ENCODE assay signal across 16 cellular contexts in genomic region chr9:122819326-122819725, GRCh38. TPM values are rescaled to one million over a fixed set of nuclear protein-coding genes. Genes with fewer than 3 reads are reported as not detected.
DNase-seq lines count a peak whose midpoint lies in the region; ATAC-seq and TF ChIP-seq lines count a peak whose summit lies in the region.
"Had no signal": no experiment of that assay in that cellular context is flagged by ENCODE, and none has a peak within 500 bp of the region (broad histone marks: within the 10 kb centered on the region; RNA-seq: fewer than 3 reads in every experiment).

No MANE protein-coding gene starts in this region.

- H3K27ac Mint-ChIP-seq in effector memory CD8-positive, alpha-beta T cell, result peak overlapping the region; percentile 65 to 68
- H3K27ac Mint-ChIP-seq in osteocyte (ENCODE audit: unreplicated experiment), result peak overlapping the region; percentile 80
- H3K27ac Mint-ChIP-seq in activated naive CD8-positive, alpha-beta T cell treated with anti-CD3 and anti-CD28 coated beads, Interleukin-2, amount 50 U/mL, for 24 hours, result no peak overlapping the region
- H3K27ac Mint-ChIP-seq: nephron progenitor cell had no signal

- no peaks in the 10 kb centered on the region for H3K27me3 Mint-ChIP-seq in effector memory CD8-positive, alpha-beta T cell
- H3K27me3 Mint-ChIP-seq in osteocyte (ENCODE audit: unreplicated experiment), result no peaks in the 10 kb centered on the region
- H3K27me3 Mint-ChIP-seq in activated naive CD8-positive, alpha-beta T cell treated with anti-CD3 and anti-CD28 coated beads, Interleukin-2, amount 50 U/mL, for 24 hours, result no peaks in the 10 kb centered on the region

- peak; percentile 39 for DNase-seq in AG08396 (ENCODE audit: low spot score)
- DNase-seq in LHCN-M2 (ENCODE audit: low read depth), result peak; percentile 20
- DNase-seq in effector memory CD8-positive, alpha-beta T cell, result no peak
- no peak for DNase-seq in osteocyte (ENCODE audit: extremely low spot score, unreplicated experiment)
- DNase-seq in NAMALWA (ENCODE audit: low spot score), result no peak
- DNase-seq in activated naive CD8-positive, alpha-beta T cell treated with anti-CD3 and anti-CD28 coated beads, Interleukin-2, amount 50 U/mL, for 24 hours, result no peak
- no peak for DNase-seq in NCI-H446 treated with DMSO at 0.1 percent for 48 hours (lab: John Stamatoyannopoulos, UW)
- DNase-seq in LoVo (ENCODE audit: low spot score), result no peak
- DNase-seq: activated T-cell treated with anti-CD3 and anti-CD28 coated beads, Interleukin-2, amount 50 U/mL, for 1 hour; HFFc6; NCI-H1092 treated with DMSO at 0.1 percent for 48 hours; nephron progenitor cell had no signal

- no peak overlapping the region for H3K4me3 Mint-ChIP-seq in effector memory CD8-positive, alpha-beta T cell
- H3K4me3 Mint-ChIP-seq in osteocyte (ENCODE audit: unreplicated experiment), result no peak overlapping the region
- no peak overlapping the region for H3K4me3 Mint-ChIP-seq in activated naive CD8-positive, alpha-beta T cell treated with anti-CD3 and anti-CD28 coated beads, Interleukin-2, amount 50 U/mL, for 24 hours
- H3K4me3 Mint-ChIP-seq: HFFc6, nephron progenitor cell had no signal

- H3K9me3 Mint-ChIP-seq in effector memory CD8-positive, alpha-beta T cell, result no peaks in the 10 kb centered on the region
- H3K9me3 Mint-ChIP-seq in osteocyte (ENCODE audit: unreplicated experiment), result no peaks in the 10 kb centered on the region
- H3K9me3 Mint-ChIP-seq in activated naive CD8-positive, alpha-beta T cell treated with anti-CD3 and anti-CD28 coated beads, Interleukin-2, amount 50 U/mL, for 24 hours, result no peaks in the 10 kb centered on the region
- H3K9me3 Mint-ChIP-seq: HFFc6, nephron progenitor cell had no signal

- peaks cover 24 to 42% of the 10 kb centered on the region in 2 donors for H3K4me1 Mint-ChIP-seq in effector memory CD8-positive, alpha-beta T cell (ENCODE audit: low read depth in 2 of 2)
- peaks cover 19% of the 10 kb centered on the region for H3K4me1 Mint-ChIP-seq in osteocyte (ENCODE audit: unreplicated experiment)
- peaks cover 38% of the 10 kb centered on the region for H3K4me1 Mint-ChIP-seq in activated naive CD8-positive, alpha-beta T cell treated with anti-CD3 and anti-CD28 coated beads, Interleukin-2, amount 50 U/mL, for 24 hours

- peaks cover 37% of the 10 kb centered on the region for H3K36me3 Mint-ChIP-seq in effector memory CD8-positive, alpha-beta T cell (ENCODE audit: insufficient read depth)
- peaks cover 43% of the 10 kb centered on the region for H3K36me3 Mint-ChIP-seq in osteocyte (ENCODE audit: unreplicated experiment)
- H3K36me3 Mint-ChIP-seq in activated naive CD8-positive, alpha-beta T cell treated with anti-CD3 and anti-CD28 coated beads, Interleukin-2, amount 50 U/mL, for 24 hours (ENCODE audit: low read depth), result peaks cover 33% of the 10 kb centered on the region

- no peak for TF ChIP-seq CTCF in osteocyte (IDR thresholded peaks at IDR 0.05)

- no peak for ATAC-seq in effector memory CD8-positive, alpha-beta T cell (replicated peaks)
- ATAC-seq in activated naive CD8-positive, alpha-beta T cell treated with anti-CD3 and anti-CD28 coated beads, Interleukin-2, amount 50 U/mL, for 24 hours, result no peak

RNA-seq across cellular contexts. Expression of gene PDCL, which starts 9.1 kb away (rescaled TPM):
- 21.1 and 25.3 TPM in 2 replicates for total RNA-seq in LHCN-M2 (2014; rRNA removed)
- 11.8 TPM for polyA plus RNA-seq in LHCN-M2 (2012)
- 27.4 and 30.6 TPM in 2 replicates for total RNA-seq in osteocyte

RNA-seq across cellular contexts. Expression of gene OR1K1, which starts 19.4 kb away (rescaled TPM):
- total RNA-seq in LHCN-M2 (2014; rRNA removed), result not detected in 2 replicates
- polyA plus RNA-seq in LHCN-M2 (2012), result not detected
- total RNA-seq in osteocyte, result not detected in 2 replicates
- total RNA-seq: HFFc6, kidney epithelial cell, NCI-H460, RPMI7951 had no signal
- polyA plus RNA-seq: BJ had no signal

RNA-seq across cellular contexts. Expression of gene OR5C1, which starts 30.6 kb away (rescaled TPM):
- total RNA-seq in LHCN-M2 (2014; rRNA removed) (not detected in 2 replicates), osteocyte (not detected in 2 replicates)
- not detected for polyA plus RNA-seq in LHCN-M2 (2012)
- total RNA-seq: HFFc6, kidney epithelial cell, NCI-H460, RPMI7951 had no signal
- polyA plus RNA-seq: BJ had no signal

Comparison
In these comparisons a context has a peak if more than half of its experiments do, and no peak if none do; other contexts are left out.
1. DNase-seq: peak in AG08396 (single experiment) and LHCN-M2 (single experiment); none in effector memory CD8-positive, alpha-beta T cell (0 of 3), osteocyte (single experiment), NAMALWA (single experiment), activated naive CD8-positive, alpha-beta T cell treated with anti-CD3 and anti-CD28 coated beads, Interleukin-2, amount 50 U/mL, for 24 hours (single experiment), NCI-H446 treated with DMSO at 0.1 percent for 48 hours (single experiment) and LoVo (single experiment).